ENCODE assay signal across 8 cellular contexts in the genomic region with DNA sequence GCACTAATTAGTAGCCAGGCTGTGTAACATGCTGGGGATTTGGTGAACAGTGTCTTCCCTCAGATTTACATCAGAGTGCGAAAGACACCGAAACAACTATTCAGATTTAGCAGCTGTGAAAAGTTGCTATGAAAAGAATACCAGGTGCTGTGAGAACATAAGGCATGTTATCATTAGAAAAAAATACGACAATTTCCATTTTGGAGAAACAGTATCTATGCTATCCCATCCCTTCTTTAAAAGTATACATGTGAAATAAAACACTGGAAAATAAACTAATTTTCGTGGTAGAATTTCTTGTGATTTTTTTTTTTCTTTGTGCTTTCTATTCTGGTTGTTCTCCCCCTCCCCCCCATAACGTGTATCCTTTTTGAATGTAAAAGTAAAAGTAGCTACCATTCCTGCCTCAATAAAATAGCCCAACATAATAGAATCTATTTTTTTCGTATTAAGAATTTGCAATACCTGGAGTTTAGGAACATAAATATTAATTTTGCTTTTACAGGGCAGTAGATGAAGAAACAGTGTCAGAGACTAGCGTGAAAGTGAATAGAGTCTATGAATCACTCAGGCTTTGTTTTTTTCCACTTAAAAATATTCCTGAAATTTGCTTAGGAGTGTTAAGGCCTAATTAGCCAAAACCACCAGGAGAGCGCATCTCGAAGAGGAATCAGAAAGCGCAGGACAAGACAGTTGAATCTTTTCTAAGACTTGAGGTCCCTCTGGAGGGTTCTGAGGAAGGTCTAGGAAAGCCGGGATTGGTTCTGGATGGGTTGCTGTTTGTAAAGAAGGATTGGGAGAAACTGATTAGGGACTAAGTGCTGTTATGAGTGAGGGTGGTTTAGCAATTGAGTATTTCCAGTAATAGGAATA. TPM values are rescaled to one million over a fixed set of nuclear protein-coding genes. Genes with fewer than 3 reads are reported as not detected.
DNase-seq lines count a peak whose midpoint lies in the region; ATAC-seq and TF ChIP-seq lines count a peak whose summit lies in the region.

No MANE protein-coding gene starts in this region.

- H3K9me2 ChIP-seq in SK-N-SH = no peaks in the 10 kb centered on the region

- H3K4me2 ChIP-seq in BLaER1 (peak overlapping the region; percentile 76), SK-N-SH (peak overlapping the region; percentile 58), smooth muscle cell (peak overlapping the region; percentile 86)

- H3K27me3 ChIP-seq in BLaER1 (no peaks in the 10 kb centered on the region), SK-N-SH (ENCODE audit: insufficient read depth) (no peaks in the 10 kb centered on the region), smooth muscle cell (ENCODE audit: low read depth) (no peaks in the 10 kb centered on the region)

- no peak for TF ChIP-seq EP300 in SK-N-SH (IDR thresholded peaks at IDR 0.05; ENCODE audit: borderline replicate concordance in 1 of 2, low read depth in 1 of 2, low read length in 1 of 2)

- H3K9ac ChIP-seq in BLaER1 (peak overlapping the region; percentile 89), SK-N-SH (peak overlapping the region; percentile 90), smooth muscle cell (ENCODE audit: low read depth) (peak overlapping the region; percentile 98)

- H3K9me3 ChIP-seq in BLaER1 (no peaks in the 10 kb centered on the region), SK-N-SH (no peaks in the 10 kb centered on the region), smooth muscle cell (replicated peaks; ENCODE audit: low read depth) (no peaks in the 10 kb centered on the region)

- H3K36me3 ChIP-seq in BLaER1 = peaks cover 14% of the 10 kb centered on the region
- peaks cover under 1 to 19% of the 10 kb centered on the region in 2 experiments for H3K36me3 ChIP-seq in SK-N-SH (replicated peaks in 1 of 2; ENCODE audit: control insufficient read depth in 1 of 2, insufficient read depth in 2 of 2, low read length in 1 of 2)
- no peaks in the 10 kb centered on the region for H3K36me3 ChIP-seq in smooth muscle cell (ENCODE audit: low read depth)

- TF ChIP-seq RAD21 in SK-N-SH (IDR thresholded peaks at IDR 0.05; ENCODE audit: low read length) = no peak

- H3K27ac ChIP-seq in BLaER1 (peak overlapping the region; percentile 84), SK-N-SH (ENCODE audit: low read depth in 2 of 2, low read length in 1 of 2) (peak overlapping the region; percentile 91), smooth muscle cell (ENCODE audit: low read depth) (peak overlapping the region; percentile 92)

- ATAC-seq in GM21786 (IDR thresholded peaks at IDR 0.05; ENCODE audit: unreplicated experiment) = peak; percentile 36
- no peak for ATAC-seq in HG02642 (IDR thresholded peaks at IDR 0.05; ENCODE audit: poor library complexity, unreplicated experiment)
- no peak for ATAC-seq in GM18498 (IDR thresholded peaks at IDR 0.05; ENCODE audit: unreplicated experiment)

- peaks cover 12% of the 10 kb centered on the region for H3F3A ChIP-seq in SK-N-SH (replicated peaks; ENCODE audit: insufficient read depth)
- H3F3A ChIP-seq in smooth muscle cell (ENCODE audit: low read depth) = no peaks in the 10 kb centered on the region

- POLR2A ChIA-PET in SK-N-SH (lab: Yijun Ruan, JAX) = interaction anchor here (0.6 to 1.5 kb wide), 3 partner anchors 14 to 452 kb away, joined by 4 read pairs; no protein-coding TSS in a partner anchor

- 45% methylated on average over 11 of the region's 11 CpGs for WGBS in SK-N-SH (ENCODE audit: low lambda C conversion rate)
- WGBS in smooth muscle cell (ENCODE audit: low lambda C conversion rate) = 32% methylated on average over 11 of the region's 11 CpGs

- H4K20me1 ChIP-seq in BLaER1 (peaks cover 31% of the 10 kb centered on the region), SK-N-SH (ENCODE audit: insufficient read depth) (no peaks in the 10 kb centered on the region), smooth muscle cell (ENCODE audit: low read depth) (no peaks in the 10 kb centered on the region)

- TF ChIP-seq CTCF in SK-N-SH (IDR thresholded peaks at IDR 0.05) = no peak
- no peak for TF ChIP-seq CTCF in fibroblast of villous mesenchyme (IDR thresholded peaks at IDR 0.05; ENCODE audit: insufficient read depth, low read depth, low read length)
- no peak for TF ChIP-seq CTCF in smooth muscle cell (IDR thresholded peaks at IDR 0.05; ENCODE audit: borderline replicate concordance, insufficient read depth, poor library complexity, severe bottlenecking)

- H2AFZ ChIP-seq in SK-N-SH (ENCODE audit: low read depth) = peak overlapping the region; percentile 81
- H2AFZ ChIP-seq in smooth muscle cell (ENCODE audit: low read depth) = peak overlapping the region; percentile 84

- CTCF ChIA-PET in SK-N-SH (lab: Yijun Ruan, JAX) = interaction anchor here (0.6 to 13.8 kb wide), 6 partner anchors 8 to 592 kb away, joined by 3 to 177 read pairs (median 4); no protein-coding TSS in a partner anchor

- H3K79me2 ChIP-seq in SK-N-SH (ENCODE audit: insufficient read depth) (peaks cover 70% of the 10 kb centered on the region), smooth muscle cell (ENCODE audit: low read depth) (peaks cover 42% of the 10 kb centered on the region)

- peaks cover 69% of the 10 kb centered on the region for H3K4me1 ChIP-seq in BLaER1
- H3K4me1 ChIP-seq in SK-N-SH (ENCODE audit: control insufficient read depth in 1 of 2, insufficient read depth in 2 of 2, low read depth in 1 of 2, low read length in 1 of 2) = peaks cover 10 to 25% of the 10 kb centered on the region in 2 experiments; a peak in 3 of 4 replicates
- peaks cover 20% of the 10 kb centered on the region for H3K4me1 ChIP-seq in smooth muscle cell (ENCODE audit: low read depth)

- peak overlapping the region; percentile 82 for H3K4me3 ChIP-seq in BLaER1
- peak overlapping the region; percentile 76 to 100 for H3K4me3 ChIP-seq in SK-N-SH (ENCODE audit: low read depth in 2 of 2, low read length in 1 of 2)
- peak overlapping the region; percentile 93 for H3K4me3 ChIP-seq in fibroblast of villous mesenchyme (ENCODE audit: low read depth, low read length)
- peak overlapping the region; percentile 91 for H3K4me3 ChIP-seq in smooth muscle cell

- in situ Hi-C loops in G401 (cut with HindIII; ENCODE audit: low sequenced_read_pairs) = no loop called here

- DNase-seq in SK-N-SH (no peak), fibroblast of villous mesenchyme (ENCODE audit: low read depth) (peak; percentile 16), smooth muscle cell (lab: John Stamatoyannopoulos, UW; ENCODE audit: unreplicated experiment) (no peak), G401 (ENCODE audit: low spot score) (no peak)

TF ChIP-seq in SK-N-SH, 30 proteins besides CTCF, POLR2A, EP300 and RAD21 (continues in another document):
- TF ChIP-seq, protein P1, sequence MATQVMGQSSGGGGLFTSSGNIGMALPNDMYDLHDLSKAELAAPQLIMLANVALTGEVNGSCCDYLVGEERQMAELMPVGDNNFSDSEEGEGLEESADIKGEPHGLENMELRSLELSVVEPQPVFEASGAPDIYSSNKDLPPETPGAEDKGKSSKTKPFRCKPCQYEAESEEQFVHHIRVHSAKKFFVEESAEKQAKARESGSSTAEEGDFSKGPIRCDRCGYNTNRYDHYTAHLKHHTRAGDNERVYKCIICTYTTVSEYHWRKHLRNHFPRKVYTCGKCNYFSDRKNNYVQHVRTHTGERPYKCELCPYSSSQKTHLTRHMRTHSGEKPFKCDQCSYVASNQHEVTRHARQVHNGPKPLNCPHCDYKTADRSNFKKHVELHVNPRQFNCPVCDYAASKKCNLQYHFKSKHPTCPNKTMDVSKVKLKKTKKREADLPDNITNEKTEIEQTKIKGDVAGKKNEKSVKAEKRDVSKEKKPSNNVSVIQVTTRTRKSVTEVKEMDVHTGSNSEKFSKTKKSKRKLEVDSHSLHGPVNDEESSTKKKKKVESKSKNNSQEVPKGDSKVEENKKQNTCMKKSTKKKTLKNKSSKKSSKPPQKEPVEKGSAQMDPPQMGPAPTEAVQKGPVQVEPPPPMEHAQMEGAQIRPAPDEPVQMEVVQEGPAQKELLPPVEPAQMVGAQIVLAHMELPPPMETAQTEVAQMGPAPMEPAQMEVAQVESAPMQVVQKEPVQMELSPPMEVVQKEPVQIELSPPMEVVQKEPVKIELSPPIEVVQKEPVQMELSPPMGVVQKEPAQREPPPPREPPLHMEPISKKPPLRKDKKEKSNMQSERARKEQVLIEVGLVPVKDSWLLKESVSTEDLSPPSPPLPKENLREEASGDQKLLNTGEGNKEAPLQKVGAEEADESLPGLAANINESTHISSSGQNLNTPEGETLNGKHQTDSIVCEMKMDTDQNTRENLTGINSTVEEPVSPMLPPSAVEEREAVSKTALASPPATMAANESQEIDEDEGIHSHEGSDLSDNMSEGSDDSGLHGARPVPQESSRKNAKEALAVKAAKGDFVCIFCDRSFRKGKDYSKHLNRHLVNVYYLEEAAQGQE (IDR thresholded peaks at IDR 0.05; ENCODE audit: low read depth, low read length) = no peak
- TF ChIP-seq EZH2phosphoT487 (IDR thresholded peaks at IDR 0.05; ENCODE audit: borderline replicate concordance, low read depth) = no peak
- no peak for TF ChIP-seq MXI1 (IDR thresholded peaks at IDR 0.05; ENCODE audit: low read depth, low read length)

RNA-seq across cellular contexts. Expression of a gene that starts 0.8 kb away (rescaled TPM):
- polyA plus RNA-seq in SK-N-SH (2012; rRNA removed) = 22.3 and 28.3 TPM in 2 replicates
- 38.0 and 59.3 TPM in 2 replicates for polyA plus RNA-seq in SK-N-SH (2012; cell fraction: cytosol; rRNA removed)
- polyA plus RNA-seq in SK-N-SH (2012; cell fraction: nucleus; rRNA removed) = 9.5 and 24.0 TPM in 2 replicates
- 39.0 and 48.4 TPM in 2 replicates for total RNA-seq in fibroblast of villous mesenchyme
- total RNA-seq in smooth muscle cell = 48.1 and 67.0 TPM in 2 replicates
- 46.3 and 50.3 TPM in 2 replicates for polyA plus RNA-seq in smooth muscle cell
- total RNA-seq in G401 (2014; rRNA removed; shearing (Covaris generic)) = 42.8 and 59.6 TPM in 2 replicates

RNA-seq across cellular contexts. Expression of a gene that starts 2.0 kb away (rescaled TPM):
- polyA plus RNA-seq in SK-N-SH (2012; rRNA removed) (221 and 279 TPM in 2 replicates), smooth muscle cell (81.9 and 92.3 TPM in 2 replicates)
- 275 and 326 TPM in 2 replicates for polyA plus RNA-seq in SK-N-SH (2012; cell fraction: cytosol; rRNA removed)
- polyA plus RNA-seq in SK-N-SH (2012; cell fraction: nucleus; rRNA removed) = 88.1 and 137 TPM in 2 replicates
- total RNA-seq in fibroblast of villous mesenchyme (158 and 180 TPM in 2 replicates), smooth muscle cell (61.5 and 98.7 TPM in 2 replicates)
- 403 and 415 TPM in 2 replicates for total RNA-seq in G401 (2014; rRNA removed; shearing (Covaris generic))

RNA-seq across cellular contexts. Expression of a gene that starts 19.8 kb away (rescaled TPM):
- 1.5 and 2.2 TPM in 2 replicates for polyA plus RNA-seq in SK-N-SH (2012; rRNA removed)
- polyA plus RNA-seq in SK-N-SH (2012; cell fraction: cytosol; rRNA removed) = 1.7 and 1.8 TPM in 2 replicates
- polyA plus RNA-seq in SK-N-SH (2012; cell fraction: nucleus; rRNA removed) = 2.7 and 5.7 TPM in 2 replicates
- total RNA-seq in fibroblast of villous mesenchyme = 2.9 and 4.7 TPM in 2 replicates
- 1.8 and 2.4 TPM in 2 replicates for total RNA-seq in smooth muscle cell
- 1.5 and 1.6 TPM in 2 replicates for polyA plus RNA-seq in smooth muscle cell
- total RNA-seq in G401 (2014; rRNA removed; shearing (Covaris generic)) = 4.9 and 5.2 TPM in 2 replicates

RNA-seq across cellular contexts. Expression of a gene that starts 49.3 kb away (rescaled TPM):
- polyA plus RNA-seq in SK-N-SH (2012; rRNA removed) = 0.65 and 0.67 TPM in 2 replicates
- polyA plus RNA-seq in SK-N-SH (2012; cell fraction: cytosol; rRNA removed) = 0.22 and 0.54 TPM in 2 replicates
- polyA plus RNA-seq in SK-N-SH (2012; cell fraction: nucleus; rRNA removed) = 0.40 and 0.51 TPM in 2 replicates
- 0.43 and 0.64 TPM in 2 replicates for total RNA-seq in fibroblast of villous mesenchyme
- 0.63 and 0.85 TPM in 2 replicates for total RNA-seq in smooth muscle cell
- polyA plus RNA-seq in smooth muscle cell = 1.6 and 2.6 TPM in 2 replicates
- total RNA-seq in G401 (2014; rRNA removed; shearing (Covaris generic)) = not detected in 2 replicates
